Comparison of ENCODE assay signal across 25 cellular contexts in genomic region chr6:26514984-26515383, GRCh38. TPM values are rescaled to one million over a fixed set of nuclear protein-coding genes. Genes with fewer than 3 reads are reported as not detected.
"Had no signal": no experiment of that assay in that cellular context is flagged by ENCODE, and none has a peak within 500 bp of the region (broad histone marks: within the 10 kb centered on the region; RNA-seq: fewer than 3 reads in every experiment).

No MANE protein-coding gene starts in this region.

- H3K9me3 Mint-ChIP-seq: activated naive CD4-positive, alpha-beta T cell treated with anti-CD3 and anti-CD28 coated beads, Interleukin-2, amount 50 U/mL, for 24 hours; nephron progenitor cell; type B pancreatic cell; WTC11 had no signal

- H3K4me3 Mint-ChIP-seq: activated CD4-positive, alpha-beta T cell treated with anti-CD3 and anti-CD28 coated beads for 36 hours; activated naive CD4-positive, alpha-beta T cell treated with anti-CD3 and anti-CD28 coated beads, Interleukin-2, amount 50 U/mL, for 24 hours; nephron progenitor cell; type B pancreatic cell; WTC11 had no signal

- H3K36me3 Mint-ChIP-seq: activated naive CD4-positive, alpha-beta T cell treated with anti-CD3 and anti-CD28 coated beads, Interleukin-2, amount 50 U/mL, for 24 hours; type B pancreatic cell; WTC11 had no signal

- H3K9me3 ChIP-seq: ascending aorta, esophagus muscularis mucosa, stomach, testis had no signal

- H3K4me3 ChIP-seq: ascending aorta, esophagus muscularis mucosa, stomach, testis had no signal

- FAIRE-seq: bronchial epithelial cell, endothelial cell of umbilical vein, islet of Langerhans had no signal

- DNase-seq: activated CD4-positive, alpha-beta T cell treated with anti-CD3 and anti-CD28 coated beads for 36 hours; activated CD4-positive, alpha-beta T cell treated with anti-CD3 and anti-CD28 coated beads, Interleukin-2, amount 50 U/mL, for 48 hours; activated gamma-delta T cell; cerebellar nuclear complex; dermis blood vessel endothelial cell; effector memory CD4-positive, alpha-beta T cell; left colon; midbrain; nephron progenitor cell; occipital lobe; stomach had no signal

- H3K27me3 ChIP-seq: ascending aorta, esophagus muscularis mucosa, stomach, testis had no signal

- H3K4me1 ChIP-seq: ascending aorta had no signal

- H3K27ac Mint-ChIP-seq: activated CD4-positive, alpha-beta T cell treated with anti-CD3 and anti-CD28 coated beads for 36 hours; activated naive CD4-positive, alpha-beta T cell treated with anti-CD3 and anti-CD28 coated beads, Interleukin-2, amount 50 U/mL, for 24 hours; nephron progenitor cell; type B pancreatic cell; WTC11 had no signal

- H3K27ac ChIP-seq: ascending aorta, esophagus muscularis mucosa, stomach had no signal

- H3K27me3 Mint-ChIP-seq: activated CD4-positive, alpha-beta T cell treated with anti-CD3 and anti-CD28 coated beads for 36 hours; activated naive CD4-positive, alpha-beta T cell treated with anti-CD3 and anti-CD28 coated beads, Interleukin-2, amount 50 U/mL, for 24 hours had no signal

- ATAC-seq: activated CD4-positive, alpha-beta T cell treated with anti-CD3 and anti-CD28 coated beads for 36 hours; left colon; WTC11 had no signal

- H3K36me3 ChIP-seq: ascending aorta, esophagus muscularis mucosa, stomach had no signal

RNA-seq across cellular contexts. Expression of gene BTN1A1, which starts 14.9 kb away (rescaled TPM):
- total RNA-seq: activated CD4-positive, alpha-beta T cell treated with anti-CD3 and anti-CD28 coated beads for 36 hours; ascending aorta; bronchial epithelial cell; dermis blood vessel endothelial cell; endothelial cell of umbilical vein; esophagus muscularis mucosa; fibroblast of villous mesenchyme; left colon; lung microvascular endothelial cell; myocyte; occipital lobe; posterior vena cava; stomach had no signal
- polyA plus RNA-seq: adipose tissue, endothelial cell of umbilical vein, stomach had no signal
